8 cellular contexts compared by ENCODE assay signal in the genomic region with DNA sequence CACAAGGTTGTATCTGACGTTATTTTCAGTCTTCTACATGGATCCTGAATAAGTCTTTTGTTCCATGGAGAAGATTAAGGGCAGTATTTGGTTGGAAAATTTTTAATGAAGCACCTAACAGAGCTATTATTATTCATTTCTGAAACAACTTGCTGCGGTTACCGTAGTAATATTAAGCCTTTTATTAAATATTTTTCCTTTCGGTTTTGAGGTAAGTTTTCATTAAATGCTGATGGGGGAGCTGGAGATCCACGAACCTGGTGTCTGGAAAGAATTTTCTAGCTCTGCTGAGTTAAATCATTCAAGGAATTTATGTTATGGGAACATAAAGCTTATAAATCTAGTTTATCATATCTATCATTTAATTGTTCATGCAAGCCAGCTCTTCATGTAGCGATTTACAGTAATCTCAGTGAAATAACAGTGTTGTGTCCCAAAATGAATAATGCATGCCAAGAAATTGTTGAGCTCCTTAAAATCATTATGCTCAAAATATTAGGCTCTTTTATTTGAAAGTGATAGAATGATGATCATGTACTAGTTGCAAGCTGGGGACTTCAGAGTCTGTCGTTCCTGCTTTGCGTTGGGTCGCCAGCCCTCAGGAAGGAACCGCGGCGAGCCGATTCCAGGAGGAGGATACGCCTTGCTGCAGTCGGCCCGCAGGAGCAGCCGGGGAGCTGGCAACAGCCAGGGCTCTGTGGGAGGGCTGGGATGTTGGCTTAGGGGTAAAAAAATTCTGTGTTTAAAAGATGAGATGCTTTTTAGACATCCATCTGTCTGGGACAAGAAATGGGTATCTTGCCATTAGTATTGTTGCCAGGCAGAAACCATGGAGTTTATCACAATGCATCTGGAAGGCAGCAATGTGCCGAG.
DNase-seq lines count a peak whose midpoint lies in the region; ATAC-seq and TF ChIP-seq lines count a peak whose summit lies in the region.

No MANE protein-coding gene starts in this region.

- DNase-seq in Right ventricle myocardium superior (no peak), Right ventricle myocardium inferior (ENCODE audit: missing footprints) (no peak), epithelial cell of esophagus (ENCODE audit: low read depth) (peak; percentile 50), midbrain (lab: John Stamatoyannopoulos, UW) (peak; percentile 34), COR-L47 (lab: John Stamatoyannopoulos, UW) (no peak), NK-92 (lab: John Stamatoyannopoulos, UW; ENCODE audit: unreplicated experiment) (no peak), GF-D8 (lab: John Stamatoyannopoulos, UW) (no peak), CD1c-positive myeloid dendritic cell (ENCODE audit: extremely low spot score) (no peak)

- no peak overlapping the region for H3K4me3 ChIP-seq in epithelial cell of esophagus (ENCODE audit: low read length)

- ATAC-seq in Right ventricle myocardium superior (ENCODE audit: poor library complexity) (peak; percentile 51), Right ventricle myocardium inferior (no peak)

- intact Hi-C loops in Right ventricle myocardium superior (cut with DNase I) (loop anchor here (5.0 kb wide), 1 partner anchor 1647 kb away; no protein-coding TSS in a partner anchor), Right ventricle myocardium inferior (cut with DNase I) (loop anchor here (10.0 kb wide), 1 partner anchor 1649 kb away; no protein-coding TSS in a partner anchor)

- peak; percentile 47 for TF ChIP-seq CTCF in epithelial cell of esophagus (IDR thresholded peaks at IDR 0.05; ENCODE audit: insufficient read depth, low read depth, low read length, missing control alignments)

Comparison
In these comparisons a context has a peak if more than half of its experiments do, and no peak if none do; other contexts are left out.
1. DNase-seq: peak in epithelial cell of esophagus (single experiment) and midbrain (single experiment); none in Right ventricle myocardium superior (single experiment), Right ventricle myocardium inferior (single experiment), COR-L47 (single experiment), NK-92 (single experiment), GF-D8 (single experiment) and CD1c-positive myeloid dendritic cell (single experiment).